14 cellular contexts compared by ENCODE assay signal in genomic region chr17:50487213-50488096, GRCh38. TPM values are rescaled to one million over a fixed set of nuclear protein-coding genes. Genes with fewer than 3 reads are reported as not detected.
DNase-seq lines count a peak whose midpoint lies in the region; ATAC-seq, FAIRE-seq and TF ChIP-seq lines count a peak whose summit lies in the region.
"Had no signal": no experiment of that assay in that cellular context is flagged by ENCODE, and none has a peak within 500 bp of the region (broad histone marks: within the 10 kb centered on the region; RNA-seq: fewer than 3 reads in every experiment).

No MANE protein-coding gene starts in this region.

- H3K9me2 ChIP-seq in SK-N-SH: no peaks in the 10 kb centered on the region

- no peak overlapping the region for H3K4me2 ChIP-seq in SK-N-SH
- H3K4me2 ChIP-seq in smooth muscle cell: no peak overlapping the region
- H3K4me2 ChIP-seq: GM23338 had no signal

- no peak overlapping the region for H3K27ac Mint-ChIP-seq in activated CD4-positive, alpha-beta T cell treated with anti-CD3 and anti-CD28 coated beads for 36 hours
- H3K27ac Mint-ChIP-seq: GM23338, memory B cell had no signal

- intact Hi-C loops in activated CD4-positive, alpha-beta T cell treated with anti-CD3 and anti-CD28 coated beads for 36 hours (cut with DNase I, micrococcal nuclease): loop anchor here in 1 of 2 experiments (10.0 kb wide), 1 partner anchor 217 kb away; the partner anchor contains the start of gene ANKRD40
- intact Hi-C loops in kidney (cut with DNase I): no loop called here

- ATAC-seq in activated CD4-positive, alpha-beta T cell treated with anti-CD3 and anti-CD28 coated beads for 36 hours: peak; percentile 91
- ATAC-seq in GM18861 (IDR thresholded peaks at IDR 0.05; ENCODE audit: unreplicated experiment): no peak

- H3K27me3 ChIP-seq in SK-N-SH (ENCODE audit: insufficient read depth) (no peaks in the 10 kb centered on the region), smooth muscle cell (ENCODE audit: low read depth) (no peaks in the 10 kb centered on the region)
- H3K27me3 ChIP-seq: neutrophil had no signal

- H3K27ac ChIP-seq in SK-N-SH (ENCODE audit: low read depth in 2 of 2, low read length in 1 of 2) (no peak overlapping the region), kidney (ENCODE audit: low read depth in 2 of 2, low read length in 2 of 2) (no peak overlapping the region), smooth muscle cell (ENCODE audit: low read depth) (no peak overlapping the region)
- H3K27ac ChIP-seq: neutrophil had no signal

- no peak overlapping the region for H3K4me3 Mint-ChIP-seq in activated CD4-positive, alpha-beta T cell treated with anti-CD3 and anti-CD28 coated beads for 36 hours
- H3K4me3 Mint-ChIP-seq: GM23338, memory B cell had no signal

- H3K9ac ChIP-seq in SK-N-SH: no peak overlapping the region
- no peak overlapping the region for H3K9ac ChIP-seq in kidney (ENCODE audit: low read length in 2 of 2)
- no peak overlapping the region for H3K9ac ChIP-seq in smooth muscle cell (ENCODE audit: low read depth)

- WGBS in SK-N-SH (ENCODE audit: low lambda C conversion rate): 68% methylated on average over 15 of the region's 17 CpGs
- 90% methylated on average over 17 of the region's 17 CpGs for WGBS in smooth muscle cell (ENCODE audit: low lambda C conversion rate)

- H2AFZ ChIP-seq in SK-N-SH (ENCODE audit: low read depth): no peak overlapping the region
- H2AFZ ChIP-seq in smooth muscle cell (ENCODE audit: low read depth): no peak overlapping the region
- H2AFZ ChIP-seq: GM23338 had no signal

- no peak for TF ChIP-seq EP300 in SK-N-SH (IDR thresholded peaks at IDR 0.05; ENCODE audit: borderline replicate concordance in 1 of 2, low read depth in 1 of 2, low read length in 1 of 2)

- POLR2A ChIA-PET in activated CD4-positive, alpha-beta T cell treated with anti-CD3 and anti-CD28 coated beads for 36 hours (lab: Charles Lee): no interaction called here
- POLR2A ChIA-PET in SK-N-SH (lab: Yijun Ruan, JAX): no interaction called here

- H3K36me3 ChIP-seq in SK-N-SH (replicated peaks in 1 of 2; ENCODE audit: control insufficient read depth in 1 of 2, insufficient read depth in 2 of 2, low read length in 1 of 2) (peaks cover 23 to 34% of the 10 kb centered on the region in 2 experiments), kidney (ENCODE audit: control insufficient read depth in 1 of 2, insufficient read depth in 2 of 2, low read length in 2 of 2) (peaks cover 21 to 28% of the 10 kb centered on the region in 2 donors), smooth muscle cell (ENCODE audit: low read depth) (no peaks in the 10 kb centered on the region)

- no peaks in the 10 kb centered on the region for H3K9me3 ChIP-seq in SK-N-SH
- H3K9me3 ChIP-seq in kidney (ENCODE audit: control insufficient read depth in 1 of 2, low read length in 2 of 2): no peaks in the 10 kb centered on the region
- H3K9me3 ChIP-seq in smooth muscle cell (replicated peaks; ENCODE audit: low read depth): no peaks in the 10 kb centered on the region
- H3K9me3 ChIP-seq: neutrophil had no signal

- peak; percentile 58 for DNase-seq in activated CD4-positive, alpha-beta T cell treated with anti-CD3 and anti-CD28 coated beads for 36 hours
- no peak for DNase-seq in activated CD4-positive, alpha-beta T cell treated with anti-CD3 and anti-CD28 coated beads for 4 hours
- DNase-seq in EL: peak; percentile 37
- no peak for DNase-seq in SK-N-SH
- peak; percentile 56 for DNase-seq in kidney
- DNase-seq in NCI-H1694 (lab: John Stamatoyannopoulos, UW): no peak
- no peak for DNase-seq in smooth muscle cell (lab: John Stamatoyannopoulos, UW; ENCODE audit: unreplicated experiment)
- DNase-seq: NCI-H2081 had no signal

- no peaks in the 10 kb centered on the region for H3K9me3 Mint-ChIP-seq in activated CD4-positive, alpha-beta T cell treated with anti-CD3 and anti-CD28 coated beads for 36 hours (ENCODE audit: low read depth)
- H3K9me3 Mint-ChIP-seq: GM23338, memory B cell had no signal

- CTCF ChIA-PET in activated CD4-positive, alpha-beta T cell treated with anti-CD3 and anti-CD28 coated beads for 36 hours (lab: Charles Lee): interaction anchor here (0.7 to 2.7 kb wide), 7 partner anchors 8 to 240 kb away, joined by 3 to 21 read pairs (median 5); partner anchors contain the start of gene RSAD1
- CTCF ChIA-PET in SK-N-SH (lab: Yijun Ruan, JAX): interaction anchor here (3.2 to 9.8 kb wide), 3 partner anchors 8 to 141 kb away, joined by 24 to 183 read pairs (median 67); no protein-coding TSS in a partner anchor

- H3K27me3 Mint-ChIP-seq in activated CD4-positive, alpha-beta T cell treated with anti-CD3 and anti-CD28 coated beads for 36 hours: no peaks in the 10 kb centered on the region
- H3K27me3 Mint-ChIP-seq: memory B cell had no signal

- TF ChIP-seq CTCF in SK-N-SH (IDR thresholded peaks at IDR 0.05): no peak
- TF ChIP-seq CTCF in kidney (IDR thresholded peaks at IDR 0.05; ENCODE audit: borderline replicate concordance, extremely low read depth, insufficient read depth): no peak
- no peak for TF ChIP-seq CTCF in smooth muscle cell (IDR thresholded peaks at IDR 0.05; ENCODE audit: borderline replicate concordance, insufficient read depth, poor library complexity, severe bottlenecking)

- no peak overlapping the region for H3K4me3 ChIP-seq in SK-N-SH (ENCODE audit: low read depth in 2 of 2, low read length in 1 of 2)
- H3K4me3 ChIP-seq in kidney (ENCODE audit: low read length in 2 of 2): no peak overlapping the region
- no peak overlapping the region for H3K4me3 ChIP-seq in smooth muscle cell
- H3K4me3 ChIP-seq: GM23338 had no signal

- peaks cover 4% of the 10 kb centered on the region for H3F3A ChIP-seq in SK-N-SH (replicated peaks; ENCODE audit: insufficient read depth)
- no peaks in the 10 kb centered on the region for H3F3A ChIP-seq in smooth muscle cell (ENCODE audit: low read depth)

- H3K4me1 Mint-ChIP-seq in activated CD4-positive, alpha-beta T cell treated with anti-CD3 and anti-CD28 coated beads for 36 hours: peaks cover 16% of the 10 kb centered on the region
- H3K4me1 Mint-ChIP-seq: memory B cell had no signal

- H3K79me2 ChIP-seq in SK-N-SH (ENCODE audit: insufficient read depth) (no peaks in the 10 kb centered on the region), smooth muscle cell (ENCODE audit: low read depth) (no peaks in the 10 kb centered on the region)

- no peak for TF ChIP-seq RAD21 in SK-N-SH (IDR thresholded peaks at IDR 0.05; ENCODE audit: low read length)

- no peak for FAIRE-seq in kidney (lab: Jason Lieb, UNC)

- H4K20me1 ChIP-seq in SK-N-SH (ENCODE audit: insufficient read depth): no peaks in the 10 kb centered on the region
- no peaks in the 10 kb centered on the region for H4K20me1 ChIP-seq in smooth muscle cell (ENCODE audit: low read depth)

- H3K4me1 ChIP-seq in SK-N-SH (ENCODE audit: control insufficient read depth in 1 of 2, insufficient read depth in 2 of 2, low read depth in 1 of 2, low read length in 1 of 2): peaks cover 0 to 12% of the 10 kb centered on the region in 2 experiments; a peak in 3 of 4 replicates
- H3K4me1 ChIP-seq in kidney (ENCODE audit: control insufficient read depth in 1 of 2, insufficient read depth in 1 of 2, low read depth in 1 of 2, low read length in 2 of 2): no peaks in the 10 kb centered on the region
- H3K4me1 ChIP-seq in smooth muscle cell (ENCODE audit: low read depth): no peaks in the 10 kb centered on the region

- peaks cover 14% of the 10 kb centered on the region for H3K36me3 Mint-ChIP-seq in activated CD4-positive, alpha-beta T cell treated with anti-CD3 and anti-CD28 coated beads for 36 hours (ENCODE audit: low read depth)

RNA-seq across cellular contexts. Expression of gene RSAD1, which starts 8.8 kb away (rescaled TPM):
- 10 to 100 TPM; 21.5 to 29.0 TPM for total RNA-seq in activated CD4-positive, alpha-beta T cell treated with anti-CD3 and anti-CD28 coated beads for 36 hours
- 44.7 and 58.9 TPM in 2 replicates for polyA plus RNA-seq in SK-N-SH (2012; rRNA removed)
- polyA plus RNA-seq in SK-N-SH (2012; cell fraction: cytosol; rRNA removed): 27.0 and 35.4 TPM in 2 replicates
- polyA plus RNA-seq in SK-N-SH (2012; cell fraction: nucleus; rRNA removed): 171 and 180 TPM in 2 replicates
- total RNA-seq in kidney: 38.9 TPM
- polyA plus RNA-seq in kidney (ENCODE audit: insufficient read depth, low read depth, low replicate concordance): 39.9 TPM
- total RNA-seq in smooth muscle cell: 11.4 and 20.1 TPM in 2 replicates
- 21.1 and 25.3 TPM in 2 replicates for polyA plus RNA-seq in smooth muscle cell

RNA-seq across cellular contexts. Expression of gene CHAD, which starts 18.8 kb away (rescaled TPM):
- not detected for total RNA-seq in activated CD4-positive, alpha-beta T cell treated with anti-CD3 and anti-CD28 coated beads for 36 hours
- polyA plus RNA-seq in SK-N-SH (2012; rRNA removed) (not detected in 2 replicates), kidney (ENCODE audit: insufficient read depth, low read depth, low replicate concordance) (0.43 TPM), smooth muscle cell (0.43 and 1.1 TPM in 2 replicates)
- polyA plus RNA-seq in SK-N-SH (2012; cell fraction: cytosol; rRNA removed): not detected in 2 replicates
- polyA plus RNA-seq in SK-N-SH (2012; cell fraction: nucleus; rRNA removed): 0.04 TPM in 1 of 2 replicates, not detected in the other
- total RNA-seq in kidney (0.22 TPM), smooth muscle cell (not detected in 2 replicates)
- total RNA-seq: A673, fibroblast of villous mesenchyme, GM23338 had no signal

RNA-seq across cellular contexts. Expression of gene MYCBPAP, which starts 20.8 kb away (rescaled TPM):
- total RNA-seq in activated CD4-positive, alpha-beta T cell treated with anti-CD3 and anti-CD28 coated beads for 36 hours: 1 to 10 TPM; 1.4 to 1.8 TPM
- polyA plus RNA-seq in SK-N-SH (2012; rRNA removed): 2.4 and 4.4 TPM in 2 replicates
- polyA plus RNA-seq in SK-N-SH (2012; cell fraction: cytosol; rRNA removed): 1.8 and 1.9 TPM in 2 replicates
- 17.3 and 17.7 TPM in 2 replicates for polyA plus RNA-seq in SK-N-SH (2012; cell fraction: nucleus; rRNA removed)
- 0.72 TPM for total RNA-seq in kidney
- 2.9 TPM for polyA plus RNA-seq in kidney (ENCODE audit: insufficient read depth, low read depth, low replicate concordance)
- 0.18 and 0.90 TPM in 2 replicates for total RNA-seq in smooth muscle cell
- polyA plus RNA-seq in smooth muscle cell: 0.97 and 1.4 TPM in 2 replicates

RNA-seq across cellular contexts. Expression of gene EPN3, which starts 45.1 kb away (rescaled TPM):
- not detected for total RNA-seq in activated CD4-positive, alpha-beta T cell treated with anti-CD3 and anti-CD28 coated beads for 36 hours
- polyA plus RNA-seq in SK-N-SH (2012; rRNA removed) (0.05 and 0.06 TPM in 2 replicates), kidney (ENCODE audit: insufficient read depth, low read depth, low replicate concordance) (28.7 TPM), smooth muscle cell (5.1 and 7.6 TPM in 2 replicates)
- polyA plus RNA-seq in SK-N-SH (2012; cell fraction: cytosol; rRNA removed): 0.03 and 0.12 TPM in 2 replicates
- 0.15 and 0.46 TPM in 2 replicates for polyA plus RNA-seq in SK-N-SH (2012; cell fraction: nucleus; rRNA removed)
- total RNA-seq in kidney (5.0 TPM), smooth muscle cell (3.9 and 6.3 TPM in 2 replicates)

RNA-seq across cellular contexts. Expression of gene SPATA20, which starts 59.5 kb away (rescaled TPM):
- 10 to 100 TPM in 1 of 2 experiments, 1 to 10 TPM in 1; 9.0 to 10.7 TPM for total RNA-seq in activated CD4-positive, alpha-beta T cell treated with anti-CD3 and anti-CD28 coated beads for 36 hours
- polyA plus RNA-seq in SK-N-SH (2012; rRNA removed): 92.0 and 106 TPM in 2 replicates
- 28.3 and 39.9 TPM in 2 replicates for polyA plus RNA-seq in SK-N-SH (2012; cell fraction: cytosol; rRNA removed)
- 606 and 976 TPM in 2 replicates for polyA plus RNA-seq in SK-N-SH (2012; cell fraction: nucleus; rRNA removed)
- 60.4 TPM for total RNA-seq in kidney
- polyA plus RNA-seq in kidney (ENCODE audit: insufficient read depth, low read depth, low replicate concordance): 52.7 TPM
- 62.7 and 107 TPM in 2 replicates for total RNA-seq in smooth muscle cell
- 61.0 and 64.2 TPM in 2 replicates for polyA plus RNA-seq in smooth muscle cell

Comparison
In these comparisons a context has a peak if more than half of its experiments do, and no peak if none do; other contexts are left out.
1. DNase-seq: peak in activated CD4-positive, alpha-beta T cell treated with anti-CD3 and anti-CD28 coated beads for 36 hours (single experiment), EL (single experiment) and kidney (single experiment); none in activated CD4-positive, alpha-beta T cell treated with anti-CD3 and anti-CD28 coated beads for 4 hours (0 of 2), SK-N-SH (single experiment), NCI-H1694 (single experiment) and smooth muscle cell (single experiment).